ENCODE assay signal across 23 cellular contexts in genomic region chr5:61299254-61299653, GRCh38. TPM values are rescaled to one million over a fixed set of nuclear protein-coding genes. Genes with fewer than 3 reads are reported as not detected.
DNase-seq lines count a peak whose midpoint lies in the region; TF ChIP-seq lines count a peak whose summit lies in the region.
"Had no signal": no experiment of that assay in that cellular context is flagged by ENCODE, and none has a peak within 500 bp of the region (broad histone marks: within the 10 kb centered on the region; RNA-seq: fewer than 3 reads in every experiment).

No MANE protein-coding gene starts in this region.

- TF ChIP-seq CTCF in HFFc6 (IDR thresholded peaks at IDR 0.05) = no peak
- TF ChIP-seq CTCF in RWPE1 (conservative IDR thresholded peaks at IDR 0.05; ENCODE audit: low read depth) = no peak

- POLR2A ChIA-PET in RWPE1 (lab: Yijun Ruan, JAX; ENCODE audit: low non-redundant PET) = no interaction called here

- in situ Hi-C loops in KBM-7 (cut with MboI; ENCODE audit: low pct_unique_long_range_greater_than_20kb, low sequenced_read_pairs) = no loop called here

- no peak overlapping the region for H3K4me3 Mint-ChIP-seq in HFFc6
- H3K4me3 Mint-ChIP-seq: activated naive CD8-positive, alpha-beta T cell treated with anti-CD3 and anti-CD28 coated beads for 36 hours; CD8-positive, alpha-beta memory T cell; immature natural killer cell; neural progenitor cell; T-helper 2 cell treated with Interferon-gamma antibody and Interleukin-4, amounts not matched to agents 5 μg/mL and 100 μg/mL, for 36 hours; WTC11 had no signal

- H3K27ac Mint-ChIP-seq in HFFc6 = peak overlapping the region; percentile 31; the same call in 1 of the 2 replicates
- H3K27ac Mint-ChIP-seq: activated naive CD8-positive, alpha-beta T cell treated with anti-CD3 and anti-CD28 coated beads for 36 hours; CD8-positive, alpha-beta memory T cell; immature natural killer cell; neural progenitor cell; T-helper 2 cell treated with Interferon-gamma antibody and Interleukin-4, amounts not matched to agents 5 μg/mL and 100 μg/mL, for 36 hours had no signal

- no peaks in the 10 kb centered on the region for H3K9me3 Mint-ChIP-seq in HFFc6
- H3K9me3 Mint-ChIP-seq: activated naive CD8-positive, alpha-beta T cell treated with anti-CD3 and anti-CD28 coated beads for 36 hours; CD8-positive, alpha-beta memory T cell; immature natural killer cell; neural progenitor cell; T-helper 2 cell treated with Interferon-gamma antibody and Interleukin-4, amounts not matched to agents 5 μg/mL and 100 μg/mL, for 36 hours; WTC11 had no signal

- peak overlapping the region; percentile 74 for H3K27ac ChIP-seq in RWPE1
- peak overlapping the region; percentile 78 for H3K27ac ChIP-seq in epithelial cell of prostate
- H3K27ac ChIP-seq: neural progenitor cell, tibial artery had no signal

- CTCF ChIA-PET in RWPE1 (lab: Yijun Ruan, JAX) = interaction anchor here (0.6 to 0.8 kb wide), 2 partner anchors 8 to 156 kb away, joined by 3 read pairs; no protein-coding TSS in a partner anchor

- H3K36me3 Mint-ChIP-seq in HFFc6 (ENCODE audit: low read depth) = peaks cover 11% of the 10 kb centered on the region; the same call in 1 of the 2 replicates
- H3K36me3 Mint-ChIP-seq: activated naive CD8-positive, alpha-beta T cell treated with anti-CD3 and anti-CD28 coated beads for 36 hours; immature natural killer cell; neural progenitor cell; WTC11 had no signal

- no peaks in the 10 kb centered on the region; the same call in 1 of the 2 replicates for H3K27me3 Mint-ChIP-seq in HFFc6 (ENCODE audit: insufficient read depth)
- H3K27me3 Mint-ChIP-seq: activated naive CD8-positive, alpha-beta T cell treated with anti-CD3 and anti-CD28 coated beads for 36 hours had no signal

- peaks cover 72% of the 10 kb centered on the region for H3K4me1 Mint-ChIP-seq in HFFc6 (ENCODE audit: low read depth)
- H3K4me1 Mint-ChIP-seq: CD8-positive, alpha-beta memory T cell had no signal

- no peak for DNase-seq in HFFc6
- peak; percentile 70 for DNase-seq in RWPE1 (ENCODE audit: low spot score)
- DNase-seq in epithelial cell of prostate (ENCODE audit: low read depth, low spot score) = peak; percentile 89
- peak; percentile 91 for DNase-seq in renal cortical epithelial cell (ENCODE audit: low read depth)
- no peak for DNase-seq in KBM-7
- no peak for DNase-seq in NCI-H82 treated with DMSO at 0.1 percent for 48 hours (lab: John Stamatoyannopoulos, UW; ENCODE audit: unreplicated experiment)
- no peak for DNase-seq in C1 segment of cervical spinal cord (lab: John Stamatoyannopoulos, UW)
- DNase-seq: activated CD4-positive, alpha-beta T cell treated with anti-CD3 and anti-CD28 coated beads, Interleukin-2, amount 50 U/mL, for 48 hours; activated CD8-positive, alpha-beta memory T cell treated with anti-CD3 and anti-CD28 coated beads, Interleukin-2, amount 50 U/mL, for 48 hours; activated naive CD8-positive, alpha-beta T cell treated with anti-CD3 and anti-CD28 coated beads for 36 hours; CD8-positive, alpha-beta memory T cell; DMS79; immature natural killer cell; Karpas-422; NCI-H1092; NCI-H2029; NK-92 treated with Interleukin-12 subunit alpha and Interleukin-12 subunit beta, amount 100 ng/mL, for 24 hours; small intestine; stimulated activated naive CD4-positive, alpha-beta T cell; tibial artery had no signal

RNA-seq across cellular contexts. Expression of gene ZSWIM6, which starts 32.8 kb away (rescaled TPM):
- 10 to 100 TPM in 5 of 6 experiments, 1 to 10 TPM in 1; 9.7 to 13.5 (median 11.7) TPM for total RNA-seq in HFFc6 (2021; fragmentation: NEBNext Ultra II Directional; extraction: Animal tissue kit (Norgen Biotek cat#: 25700))
- 11.6 and 20.7 TPM in 2 replicates for total RNA-seq in renal cortical epithelial cell

Comparison
In these comparisons a context has a peak if more than half of its experiments do, and no peak if none do; other contexts are left out.
1. DNase-seq: peak in RWPE1 (single experiment), epithelial cell of prostate (single experiment) and renal cortical epithelial cell (single experiment); none in HFFc6 (single experiment), KBM-7 (single experiment), NCI-H82 treated with DMSO at 0.1 percent for 48 hours (single experiment) and C1 segment of cervical spinal cord (0 of 14).